In genomic region chr2:224009605-224010330, GRCh38 we compare ENCODE assay signal across 1 cellular context.
A peak's percentile ranks its signal among the peaks of the same experiment; 100 is the strongest.
TF ChIP-seq lines count a peak whose summit lies in the region.

No MANE protein-coding gene starts in this region.

TF ChIP-seq in HepG2, 621 proteins besides CTCF, POLR2A, EP300 and RAD21 (continued from another document):
- TF ChIP-seq REST (IDR thresholded peaks at IDR 0.05; ENCODE audit: borderline replicate concordance in 1 of 2, low read depth in 1 of 2, low read length in 2 of 2) = peak in 1 of 2 experiments; percentile 27; a peak in 1 of 4 replicates
- TF ChIP-seq ZNF552 (CRISPR knock-in tag; IDR thresholded peaks at IDR 0.05; ENCODE audit: borderline replicate concordance) = no peak
- TF ChIP-seq ZNF354B (CRISPR knock-in tag; IDR thresholded peaks at IDR 0.05) = no peak
- TF ChIP-seq NFE2L2 (IDR thresholded peaks at IDR 0.05; ENCODE audit: low read length) = peak; percentile 63
- no peak for TF ChIP-seq CREBL2 (CRISPR knock-in tag; IDR thresholded peaks at IDR 0.05; ENCODE audit: borderline replicate concordance)
